ENCODE assay signal across 19 cellular contexts in the genomic region with DNA sequence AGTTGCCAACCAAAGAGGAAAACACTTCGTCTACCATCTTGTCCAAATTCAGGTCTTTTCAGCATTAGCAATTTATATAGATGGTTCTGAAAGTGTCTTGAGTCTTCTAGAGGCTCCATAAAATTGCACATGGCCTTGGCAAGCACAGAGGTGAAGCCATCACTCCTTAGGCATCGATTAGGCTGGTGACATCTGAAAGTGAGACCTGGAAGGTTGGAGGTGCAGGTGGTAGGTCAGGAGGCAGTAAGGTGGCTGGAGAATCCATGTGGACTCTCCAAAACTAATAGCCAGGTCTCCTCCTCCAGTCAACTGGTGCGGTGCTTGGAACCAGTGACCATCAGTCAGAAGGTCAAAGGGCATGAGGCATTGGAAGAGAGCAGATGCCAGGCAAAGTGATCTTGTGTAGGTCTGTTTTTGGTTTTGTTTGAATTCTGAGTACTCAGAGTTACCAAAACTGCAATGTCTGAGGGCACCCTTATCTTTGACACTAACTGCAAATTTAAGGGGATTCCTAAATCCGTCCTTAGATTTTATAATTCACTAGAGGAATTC. TPM values are rescaled to one million over a fixed set of nuclear protein-coding genes. Genes with fewer than 3 reads are reported as not detected.
DNase-seq lines count a peak whose midpoint lies in the region; ATAC-seq, FAIRE-seq and TF ChIP-seq lines count a peak whose summit lies in the region.
"Had no signal": no experiment of that assay in that cellular context is flagged by ENCODE, and none has a peak within 500 bp of the region (broad histone marks: within the 10 kb centered on the region; RNA-seq: fewer than 3 reads in every experiment).

No MANE protein-coding gene starts in this region.

- H2AK5ac ChIP-seq in H9 (ENCODE audit: insufficient read length, low read length): no peak overlapping the region

- WGBS in H9 (ENCODE audit: extremely low coverage, insufficient read length, low lambda C conversion rate): no CpG with 5 or more reads among the region's 4 CpGs
- 30% methylated on average over 4 of the region's 4 CpGs for WGBS in right lobe of liver (ENCODE audit: insufficient coverage, low coverage, low lambda C conversion rate, missing lambda C conversion rate)

- H3K36me3 Mint-ChIP-seq in CD14-positive monocyte (no peaks in the 10 kb centered on the region), H9 (ENCODE audit: insufficient read depth in 1 of 3, low read depth in 3 of 3) (peaks cover 5 to 16% (median 9%) of the 10 kb centered on the region in 3 experiments; a peak in 6 of 7 replicates)

- H3K4me3 Mint-ChIP-seq in CD14-positive monocyte: no peak overlapping the region
- no peak overlapping the region for H3K4me3 Mint-ChIP-seq in H9
- H3K4me3 Mint-ChIP-seq: HFFc6 had no signal

- no peak overlapping the region for H3K23ac ChIP-seq in H9 (ENCODE audit: insufficient read length, low read depth, low read length)

- no peak overlapping the region for H3T11ph ChIP-seq in H9 (ENCODE audit: low read length)

- H3K56ac ChIP-seq in H9 (ENCODE audit: insufficient read length, low read depth, low read length): no peak overlapping the region

- no peak overlapping the region for H3K27ac ChIP-seq in H9 (ENCODE audit: insufficient read length, low read depth, low read length)
- peak overlapping the region in 1 of 3 donors; percentile 26 for H3K27ac ChIP-seq in right lobe of liver
- H3K27ac ChIP-seq: A549, C4-2B had no signal

- H3K9me3 Mint-ChIP-seq in CD14-positive monocyte (peaks cover 0 to 11% (median 5%) of the 10 kb centered on the region in 7 donors), H9 (peaks cover 20 to 21% of the 10 kb centered on the region in 2 experiments)
- H3K9me3 Mint-ChIP-seq: HFFc6 had no signal

- H3K79me2 ChIP-seq in H9 (ENCODE audit: insufficient read depth, low read length): no peaks in the 10 kb centered on the region

- H3K27me3 ChIP-seq in H9 (ENCODE audit: insufficient read depth, low read length) (no peaks in the 10 kb centered on the region), right lobe of liver (no peaks in the 10 kb centered on the region)
- H3K27me3 ChIP-seq: BE2C had no signal

- no peak overlapping the region for H3K4ac ChIP-seq in H9 (ENCODE audit: low read depth, low read length)

- H2BK15ac ChIP-seq in H9 (ENCODE audit: low read depth, low read length): no peak overlapping the region

- H3K4me1 ChIP-seq in H9 (ENCODE audit: insufficient read depth, low read length): no peaks in the 10 kb centered on the region
- H3K4me1 ChIP-seq in right lobe of liver: peaks cover 0 to 28% (median 0%) of the 10 kb centered on the region in 4 donors
- H3K4me1 ChIP-seq: Caco-2 had no signal

- ATAC-seq in right lobe of liver: peak; percentile 68 to 89 (median 84)
- ATAC-seq: A549 had no signal

- no peak overlapping the region for H2BK12ac ChIP-seq in H9 (ENCODE audit: insufficient read length, low read depth, low read length)

- DNase-seq in CD14-positive monocyte (ENCODE audit: low spot score): peak; percentile 18
- DNase-seq in H9: peak; percentile 3
- DNase-seq in right lobe of liver: peak in 1 of 3 donors; percentile 72
- DNase-seq in ureter (ENCODE audit: low spot score): peak; percentile 9
- DNase-seq in NCI-H187 (lab: John Stamatoyannopoulos, UW): no peak
- no peak for DNase-seq in urothelium cell line (ENCODE audit: low spot score)
- DNase-seq: BE2C; Caco-2; CD8-positive, alpha-beta memory T cell; DND-41; GDM1; HCEC 1CT; HFFc6 had no signal

- no peaks in the 10 kb centered on the region for H3K23me2 ChIP-seq in H9 (ENCODE audit: insufficient read length, low read depth, low read length, poor library complexity, severe bottlenecking)

- TF ChIP-seq CTCF in CD14-positive monocyte (IDR thresholded peaks at IDR 0.05): no peak
- no peak for TF ChIP-seq CTCF in H9 (conservative IDR thresholded peaks at IDR 0.05)
- TF ChIP-seq CTCF in right lobe of liver (IDR thresholded peaks at IDR 0.05): no peak

- H3K4me3 ChIP-seq in right lobe of liver: no peak overlapping the region
- H3K4me3 ChIP-seq: A549 had no signal

- intact Hi-C loops in CD14-positive monocyte (cut with micrococcal nuclease) (no loop called here), right lobe of liver (cut with DNase I) (no loop called here)

- no peak overlapping the region for H4K8ac ChIP-seq in H9 (replicated peaks; ENCODE audit: insufficient read length, low read depth, low read length)

- no peak for TF ChIP-seq POLR2A in right lobe of liver (IDR thresholded peaks at IDR 0.05)

- H3K4me1 Mint-ChIP-seq in CD14-positive monocyte: no peaks in the 10 kb centered on the region
- H3K4me1 Mint-ChIP-seq in H9: peaks cover 6% of the 10 kb centered on the region in 2 experiments
- H3K4me1 Mint-ChIP-seq: CD8-positive, alpha-beta memory T cell had no signal

- no peak overlapping the region for H3K9ac ChIP-seq in H9 (ENCODE audit: extremely low read depth, insufficient read length, low read length)

- H3K36me3 ChIP-seq in right lobe of liver: no peaks in the 10 kb centered on the region
- H3K36me3 ChIP-seq: BE2C had no signal

- peaks cover 0 to 4% (median 0%) of the 10 kb centered on the region in 3 donors for H3K27me3 Mint-ChIP-seq in CD14-positive monocyte (ENCODE audit: low read depth in 3 of 3)
- H3K27me3 Mint-ChIP-seq in H9 (ENCODE audit: low read depth): peaks cover 11% of the 10 kb centered on the region

- H3K27ac Mint-ChIP-seq in CD14-positive monocyte: no peak overlapping the region
- H3K27ac Mint-ChIP-seq in H9: no peak overlapping the region
- H3K27ac Mint-ChIP-seq: HFFc6 had no signal

- H3K4me2 ChIP-seq in H9 (ENCODE audit: insufficient read depth, insufficient read length, low read length): no peak overlapping the region
- H3K4me2 ChIP-seq: A549 had no signal

- no peak overlapping the region for H2BK120ac ChIP-seq in H9 (ENCODE audit: low read depth, low read length, poor library complexity, severe bottlenecking)

- no peak for FAIRE-seq in urothelium cell line (lab: Jason Lieb, UNC)
- FAIRE-seq: A549, GM12892, GM19239, H1, HTR-8/SVneo had no signal

- peaks cover 10% of the 10 kb centered on the region for H3K9me3 ChIP-seq in H9 (ENCODE audit: control insufficient read depth, low read depth, low read length)
- no peaks in the 10 kb centered on the region for H3K9me3 ChIP-seq in right lobe of liver
- H3K9me3 ChIP-seq: A549, BE2C had no signal

- no peaks in the 10 kb centered on the region for H3K79me1 ChIP-seq in H9 (ENCODE audit: insufficient read depth, low read depth, low read length, poor library complexity, severe bottlenecking)

- no peak overlapping the region for H3K18ac ChIP-seq in H9 (ENCODE audit: insufficient read length, low read depth, low read length)

- H2AFZ ChIP-seq in H9 (ENCODE audit: low read length): no peak overlapping the region

- no peak overlapping the region for H4K91ac ChIP-seq in H9 (ENCODE audit: insufficient read length, low read depth, low read length)

- H3K14ac ChIP-seq in H9 (ENCODE audit: insufficient read depth, low read length): no peak overlapping the region

- H2BK5ac ChIP-seq in H9 (ENCODE audit: insufficient read length, low read length): no peak overlapping the region

- H4K5ac ChIP-seq in H9 (ENCODE audit: insufficient read length, low read depth, low read length): no peak overlapping the region

- no peaks in the 10 kb centered on the region for H4K20me1 ChIP-seq in H9 (ENCODE audit: control insufficient read depth, insufficient read depth, insufficient read length)

- no peak overlapping the region for H2BK20ac ChIP-seq in H9 (ENCODE audit: low read depth, low read length, poor library complexity, severe bottlenecking)

RNA-seq across cellular contexts. Expression of a gene that starts 6.6 kb away (rescaled TPM):
- 10 to 100 TPM; 12.6 to 13.2 TPM for polyA plus RNA-seq in CD14-positive monocyte
- total RNA-seq in H9 (2021) (15.6 and 18.1 TPM in 2 replicates), right lobe of liver (100 to 1,000 TPM in 1 of 6 experiments, 10 to 100 TPM in 5; 40.8 to 121 (median 57.5) TPM), ureter (52.7 TPM)

RNA-seq across cellular contexts. Expression of a gene that starts 7.1 kb away (rescaled TPM):
- polyA plus RNA-seq in CD14-positive monocyte: 1 to 10 TPM; 3.4 to 6.1 TPM
- 0.13 TPM in 1 of 2 replicates, not detected in the other for total RNA-seq in H9 (2021)
- 100 to 1,000 TPM in 5 of 6 experiments, 10 to 100 TPM in 1; 85.1 to 299 (median 119) TPM for total RNA-seq in right lobe of liver
- 115 TPM for total RNA-seq in ureter
- total RNA-seq: H1 had no signal
- polyA plus RNA-seq: H1 had no signal

RNA-seq across cellular contexts. Expression of a gene that starts 44.3 kb away (rescaled TPM):
- 1 to 10 TPM in 1 of 2 donors, under 1 TPM in 1; 0.71 to 1.4 TPM for polyA plus RNA-seq in CD14-positive monocyte
- not detected in 2 replicates for total RNA-seq in H9 (2021)
- total RNA-seq in right lobe of liver: 1 to 10 TPM in 4 of 6 experiments, not detected in 2; 1.1 to 1.6 (median 1.4) TPM
- 34.4 TPM for total RNA-seq in ureter
- total RNA-seq: Caco-2, H1, HFFc6 had no signal
- polyA plus RNA-seq: A549; CD8-positive, alpha-beta memory T cell had no signal

Comparison
In these comparisons a context has a peak if more than half of its experiments do, and no peak if none do; other contexts are left out.
1. DNase-seq: peak in CD14-positive monocyte (single experiment), H9 (single experiment) and ureter (single experiment); none in NCI-H187 (0 of 2) and urothelium cell line (single experiment).
2. RNA of a gene that starts 7.1 kb away (total RNA-seq): 85.1 to 299 TPM in right lobe of liver and 115 TPM in ureter (single experiment); 0.13 TPM in H9; every median in the first group is over 10 times any median in the second.
3. RNA of a gene that starts 44.3 kb away (total RNA-seq): 34.4 TPM in ureter (single experiment); 1.1 to 1.6 TPM in right lobe of liver and not detected in H9; every median in the first group is over 10 times any median in the second.